11 cellular contexts compared by ENCODE assay signal in the genomic region with DNA sequence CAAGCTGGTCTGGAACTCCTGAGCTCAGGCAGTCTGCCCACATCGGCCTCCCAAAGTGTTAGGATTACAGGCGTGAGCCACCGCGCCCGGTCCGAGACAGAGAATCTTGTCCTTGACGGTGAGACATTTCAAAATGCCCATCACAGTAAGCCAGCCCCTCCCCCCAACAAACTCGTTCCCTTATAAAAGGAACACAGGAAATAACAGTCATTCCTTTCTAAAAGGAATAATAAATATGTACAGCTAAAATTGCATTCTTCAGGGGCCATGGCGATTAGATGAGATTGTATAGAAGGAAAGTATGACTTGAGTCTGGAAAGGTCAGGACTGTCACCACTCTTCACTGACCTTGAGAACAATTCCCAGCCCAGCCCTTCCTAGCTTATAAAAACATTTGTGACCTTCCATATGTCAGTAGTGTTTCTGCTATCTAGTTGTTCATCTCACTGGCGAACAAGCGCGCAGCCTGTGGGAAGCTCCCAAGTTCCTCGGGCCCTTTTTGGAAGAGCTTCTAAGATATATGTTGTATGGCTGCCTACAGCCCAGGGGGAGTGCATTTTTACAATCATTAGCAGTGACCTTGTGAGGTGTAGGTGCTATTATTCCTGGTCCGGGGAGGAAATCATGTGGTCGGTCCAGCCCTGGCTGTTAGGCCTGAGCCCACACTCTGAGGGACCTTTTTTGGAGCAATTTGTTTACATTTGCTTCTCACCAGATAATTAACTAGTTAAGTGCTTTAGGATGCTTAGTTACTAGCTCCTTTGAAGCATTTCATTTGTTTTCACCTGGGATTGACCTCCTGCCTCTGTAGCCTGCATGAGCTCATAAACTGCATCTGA. TPM values are rescaled to one million over a fixed set of nuclear protein-coding genes. Genes with fewer than 3 reads are reported as not detected.
DNase-seq lines count a peak whose midpoint lies in the region; ATAC-seq and TF ChIP-seq lines count a peak whose summit lies in the region.
"Had no signal": no experiment of that assay in that cellular context is flagged by ENCODE, and none has a peak within 500 bp of the region (broad histone marks: within the 10 kb centered on the region; RNA-seq: fewer than 3 reads in every experiment).

No MANE protein-coding gene starts in this region.

- H3K27me3 ChIP-seq in HAP-1 (ENCODE audit: low read depth) (no peaks in the 10 kb centered on the region), prostate gland (replicated peaks; ENCODE audit: insufficient read depth) (no peaks in the 10 kb centered on the region), colonic mucosa (no peaks in the 10 kb centered on the region)

- 46% methylated on average over 15 of the region's 15 CpGs for WGBS in prostate gland

- peaks cover 70% of the 10 kb centered on the region for H3K4me1 Mint-ChIP-seq in activated CD8-positive, alpha-beta T cell treated with anti-CD3 and anti-CD28 coated beads for 36 hours (ENCODE audit: low read depth)
- peaks cover 17% of the 10 kb centered on the region for H3K4me1 Mint-ChIP-seq in glutamatergic neuron (ENCODE audit: low read depth, unreplicated experiment)

- in situ Hi-C loops in HAP-1 (cut with MboI; ENCODE audit: low sequenced_read_pairs) = no loop called here

- POLR2A ChIA-PET in activated CD8-positive, alpha-beta T cell treated with anti-CD3 and anti-CD28 coated beads for 36 hours (lab: Charles Lee) = interaction anchor here (0.6 to 3.4 kb wide), 5 partner anchors 8 to 68 kb away, joined by 3 to 14 read pairs (median 3); partner anchors contain the start of genes NECAP2 and SZRD1

- H3K4me3 ChIP-seq in HAP-1 = no peak overlapping the region
- H3K4me3 ChIP-seq in prostate gland = no peak overlapping the region
- H3K4me3 ChIP-seq in colonic mucosa = no peak overlapping the region
- H3K4me3 ChIP-seq: skin epidermis had no signal

- peaks cover 36% of the 10 kb centered on the region for H3K36me3 Mint-ChIP-seq in activated CD8-positive, alpha-beta T cell treated with anti-CD3 and anti-CD28 coated beads for 36 hours (ENCODE audit: low read depth)
- H3K36me3 Mint-ChIP-seq in glutamatergic neuron (ENCODE audit: unreplicated experiment) = no peaks in the 10 kb centered on the region

- H3K36me3 ChIP-seq in HAP-1 (replicated peaks) (no peaks in the 10 kb centered on the region; the same call in 1 of the 2 replicates), prostate gland (no peaks in the 10 kb centered on the region), colonic mucosa (no peaks in the 10 kb centered on the region)

- ATAC-seq in activated CD8-positive, alpha-beta T cell treated with anti-CD3 and anti-CD28 coated beads for 36 hours = no peak

- no peaks in the 10 kb centered on the region for H3K27me3 Mint-ChIP-seq in activated CD8-positive, alpha-beta T cell treated with anti-CD3 and anti-CD28 coated beads for 36 hours
- peaks cover 5% of the 10 kb centered on the region for H3K27me3 Mint-ChIP-seq in glutamatergic neuron (ENCODE audit: unreplicated experiment)

- DNase-seq in HAP-1 (ENCODE audit: low spot score in 2 of 2) (peak; percentile 19 to 48), glutamatergic neuron (no peak), prostate gland (ENCODE audit: low spot score) (no peak), GOT3 (lab: John Stamatoyannopoulos, UW) (no peak), DMS53 (lab: John Stamatoyannopoulos, UW) (no peak), colonic mucosa (no peak)
- no peak for DNase-seq in activated CD8-positive, alpha-beta T cell treated with anti-CD3 and anti-CD28 coated beads for 36 hours
- DNase-seq in effector CD4-positive, alpha-beta T cell = no peak
- DNase-seq: NCI-H1930, WERI-Rb-1 had no signal

- no peak for TF ChIP-seq POLR2A in prostate gland (IDR thresholded peaks at IDR 0.05)

- H3K4me1 ChIP-seq in HAP-1 = peaks cover 18% of the 10 kb centered on the region
- H3K4me1 ChIP-seq in prostate gland (replicated peaks) = no peaks in the 10 kb centered on the region
- peaks cover 5% of the 10 kb centered on the region for H3K4me1 ChIP-seq in colonic mucosa

- intact Hi-C loops in activated CD8-positive, alpha-beta T cell treated with anti-CD3 and anti-CD28 coated beads for 36 hours (cut with micrococcal nuclease) = no loop called here
- intact Hi-C loops in prostate gland (cut with DNase I) = no loop called here
- intact Hi-C loops in colonic mucosa (cut with DNase I) = no loop called here

- H3K27ac Mint-ChIP-seq in activated CD8-positive, alpha-beta T cell treated with anti-CD3 and anti-CD28 coated beads for 36 hours = peak overlapping the region; percentile 75
- peak overlapping the region; percentile 44 for H3K27ac Mint-ChIP-seq in glutamatergic neuron (ENCODE audit: unreplicated experiment)

- H3K9ac ChIP-seq in colonic mucosa (ENCODE audit: low read depth in 2 of 2, low read length in 2 of 2) = no peak overlapping the region

- H3K27ac ChIP-seq in prostate gland = peak overlapping the region; percentile 2 to 23
- H3K27ac ChIP-seq in colonic mucosa = no peak overlapping the region
- H3K27ac ChIP-seq: WERI-Rb-1 had no signal

- no peak overlapping the region for H3K4me3 Mint-ChIP-seq in activated CD8-positive, alpha-beta T cell treated with anti-CD3 and anti-CD28 coated beads for 36 hours
- no peak overlapping the region for H3K4me3 Mint-ChIP-seq in glutamatergic neuron (ENCODE audit: unreplicated experiment)

- CTCF ChIA-PET in activated CD8-positive, alpha-beta T cell treated with anti-CD3 and anti-CD28 coated beads for 36 hours (lab: Charles Lee) = interaction anchor here (2.3 to 2.5 kb wide), 2 partner anchors 12 to 65 kb away, joined by 8 to 11 read pairs; partner anchors contain the start of gene NECAP2

- H3K9me3 Mint-ChIP-seq in activated CD8-positive, alpha-beta T cell treated with anti-CD3 and anti-CD28 coated beads for 36 hours = no peaks in the 10 kb centered on the region
- peaks cover 2% of the 10 kb centered on the region for H3K9me3 Mint-ChIP-seq in glutamatergic neuron (ENCODE audit: unreplicated experiment)

- H3K9me3 ChIP-seq in HAP-1 (no peaks in the 10 kb centered on the region), prostate gland (no peaks in the 10 kb centered on the region), colonic mucosa (no peaks in the 10 kb centered on the region)

- TF ChIP-seq CTCF in activated CD8-positive, alpha-beta T cell treated with anti-CD3 and anti-CD28 coated beads for 36 hours (IDR thresholded peaks at IDR 0.05) = no peak
- no peak for TF ChIP-seq CTCF in glutamatergic neuron (IDR thresholded peaks at IDR 0.05; ENCODE audit: partially characterized antibody, unreplicated experiment)
- no peak for TF ChIP-seq CTCF in prostate gland (IDR thresholded peaks at IDR 0.05)
- no peak for TF ChIP-seq CTCF in colonic mucosa (IDR thresholded peaks at IDR 0.05)

RNA-seq across cellular contexts. Expression of gene SZRD1, which starts 8.7 kb away (rescaled TPM):
- total RNA-seq in activated CD8-positive, alpha-beta T cell treated with anti-CD3 and anti-CD28 coated beads for 36 hours = 100 to 1,000 TPM; 175 to 177 TPM
- total RNA-seq in glutamatergic neuron (ENCODE audit: unreplicated experiment) (64.5 TPM), prostate gland (10 to 100 TPM; 64.8 to 78.6 TPM), colonic mucosa (100 to 1,000 TPM; 119 to 140 TPM)

RNA-seq across cellular contexts. Expression of gene FBXO42, which starts 23.5 kb away (rescaled TPM):
- total RNA-seq in activated CD8-positive, alpha-beta T cell treated with anti-CD3 and anti-CD28 coated beads for 36 hours = 10 to 100 TPM; 19.8 to 21.3 TPM
- total RNA-seq in glutamatergic neuron (ENCODE audit: unreplicated experiment) (27.7 TPM), prostate gland (10 to 100 TPM; 26.6 to 52.6 TPM), colonic mucosa (10 to 100 TPM; 15.0 to 17.8 TPM)

Comparison
In these comparisons a context has a peak if more than half of its experiments do, and no peak if none do; other contexts are left out.
1. DNase-seq: peak in HAP-1 (2 of 2); none in activated CD8-positive, alpha-beta T cell treated with anti-CD3 and anti-CD28 coated beads for 36 hours (single experiment), glutamatergic neuron (single experiment), prostate gland (single experiment), GOT3 (single experiment), effector CD4-positive, alpha-beta T cell (single experiment), DMS53 (single experiment) and colonic mucosa (single experiment).